ENCODE assay signal across 8 cellular contexts in the genomic region with DNA sequence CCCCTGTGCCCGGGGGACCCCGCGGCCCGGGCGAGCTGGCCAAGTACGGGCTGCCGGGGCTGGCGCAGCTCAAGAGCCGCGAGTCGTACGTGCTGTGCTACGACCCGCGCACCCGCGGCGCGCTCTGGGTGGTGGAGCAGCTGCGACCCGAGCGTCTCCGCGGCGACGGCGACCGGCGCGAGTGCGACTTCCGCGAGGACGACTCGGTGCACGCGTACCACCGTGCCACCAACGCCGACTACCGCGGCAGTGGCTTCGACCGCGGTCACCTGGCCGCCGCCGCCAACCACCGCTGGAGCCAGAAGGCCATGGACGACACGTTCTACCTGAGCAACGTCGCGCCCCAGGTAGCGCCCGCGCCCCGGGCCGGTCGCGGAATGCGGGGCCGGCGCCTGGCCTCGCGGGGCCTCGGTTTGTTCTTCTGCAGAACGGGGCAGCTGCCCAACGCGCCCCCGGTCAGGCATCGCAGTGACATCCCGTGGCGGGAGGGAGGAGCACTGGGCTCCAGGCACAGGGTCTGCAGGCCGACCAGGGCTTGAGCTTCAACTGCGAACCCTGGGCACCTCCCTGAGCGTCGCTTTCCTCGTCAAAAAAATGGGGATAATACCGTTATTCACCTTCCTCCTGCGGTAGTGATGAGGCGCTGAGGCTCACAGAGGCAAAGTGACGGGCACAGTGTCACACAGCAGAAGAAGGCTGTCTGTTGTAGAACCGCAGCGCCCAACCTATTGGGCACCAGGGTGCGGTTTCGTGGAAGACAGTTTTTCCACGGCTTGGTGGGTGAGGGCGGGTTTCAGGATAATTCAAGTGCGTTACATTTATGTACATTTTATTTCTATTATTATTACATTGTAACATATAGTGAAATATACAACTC. TPM values are rescaled to one million over a fixed set of nuclear protein-coding genes. Genes with fewer than 3 reads are reported as not detected.
DNase-seq lines count a peak whose midpoint lies in the region; ATAC-seq lines count a peak whose summit lies in the region.

No MANE protein-coding gene starts in this region.

- DNase-seq in D341Med (ENCODE audit: low spot score) (peak; percentile 79), left colon (peak in 1 of 2 donors; percentile 66), pons (ENCODE audit: low spot score) (no peak)
- DNase-seq in T-helper 2 cell treated with Interferon-gamma antibody and Interleukin-4, amounts not matched to agents 5 μg/mL and 100 μg/mL, for 36 hours (ENCODE audit: low spot score) = peak; percentile 29
- DNase-seq in central memory CD4-positive, alpha-beta T cell = peak; percentile 41
- DNase-seq in stimulated activated CD4-positive, alpha-beta T cell treated with anti-CD3 and anti-CD28 coated beads, Interleukin-1b, Interleukin-23, amount 100 ng/mL, for 24 hours (ENCODE audit: low read depth in 4 of 4, low spot score in 1 of 4) = peak in 3 of 4 experiments; percentile 21 to 46 (median 27)

- no peaks in the 10 kb centered on the region for H3K9me3 Mint-ChIP-seq in T-helper 2 cell treated with Interferon-gamma antibody and Interleukin-4, amounts not matched to agents 5 μg/mL and 100 μg/mL, for 36 hours

- H3K27me3 ChIP-seq in HUES6 (ENCODE audit: control insufficient read depth, insufficient read depth, low read length) = no peaks in the 10 kb centered on the region

- H3K36me3 Mint-ChIP-seq in T-helper 2 cell treated with Interferon-gamma antibody and Interleukin-4, amounts not matched to agents 5 μg/mL and 100 μg/mL, for 36 hours (ENCODE audit: low read depth) = peaks cover 13% of the 10 kb centered on the region

- peaks cover 38% of the 10 kb centered on the region for H3K36me3 ChIP-seq in HUES6 (ENCODE audit: control insufficient read depth, insufficient read depth, low read length)

- H3K27ac Mint-ChIP-seq in T-helper 2 cell treated with Interferon-gamma antibody and Interleukin-4, amounts not matched to agents 5 μg/mL and 100 μg/mL, for 36 hours = peak overlapping the region; percentile 68

- H3K4me1 Mint-ChIP-seq in T-helper 2 cell treated with Interferon-gamma antibody and Interleukin-4, amounts not matched to agents 5 μg/mL and 100 μg/mL, for 36 hours (ENCODE audit: low read depth) = peaks cover 8% of the 10 kb centered on the region

- ATAC-seq in GM21381 (IDR thresholded peaks at IDR 0.05; ENCODE audit: unreplicated experiment) (peak; percentile 28), left colon (peak; percentile 31)

- H3K4me3 ChIP-seq in HUES6 (ENCODE audit: low read depth, low read length) = peak overlapping the region; percentile 83

- intact Hi-C loops in left colon (cut with DNase I, micrococcal nuclease) = no loop called here

- no peaks in the 10 kb centered on the region for H3K27me3 Mint-ChIP-seq in T-helper 2 cell treated with Interferon-gamma antibody and Interleukin-4, amounts not matched to agents 5 μg/mL and 100 μg/mL, for 36 hours (ENCODE audit: low read depth)

- H3K4me1 ChIP-seq in HUES6 (ENCODE audit: control insufficient read depth, insufficient read depth, low read length) = peaks cover 11% of the 10 kb centered on the region

- H3K9me3 ChIP-seq in HUES6 (ENCODE audit: control insufficient read depth, insufficient read depth, low read depth, low read length) = no peaks in the 10 kb centered on the region

- H3K9ac ChIP-seq in HUES6 (ENCODE audit: low read length) = peak overlapping the region; percentile 69

- no peak overlapping the region for H3K27ac ChIP-seq in HUES6 (ENCODE audit: low read depth, low read length)

- H3K4me3 Mint-ChIP-seq in T-helper 2 cell treated with Interferon-gamma antibody and Interleukin-4, amounts not matched to agents 5 μg/mL and 100 μg/mL, for 36 hours = peak overlapping the region; percentile 80

RNA-seq across cellular contexts. Expression of a gene that starts 0.8 kb away (rescaled TPM):
- 10 to 100 TPM; 46.5 to 63.0 TPM for total RNA-seq in left colon

RNA-seq across cellular contexts. Expression of a gene that starts 10.5 kb away (rescaled TPM):
- total RNA-seq in left colon = 10 to 100 TPM; 32.3 to 33.3 TPM

RNA-seq across cellular contexts. Expression of a gene that starts 32.0 kb away (rescaled TPM):
- total RNA-seq in left colon = 10 to 100 TPM; 21.9 to 24.4 TPM

RNA-seq across cellular contexts. Expression of a gene that starts 47.4 kb away (rescaled TPM):
- 10 to 100 TPM; 53.0 to 62.0 TPM for total RNA-seq in left colon
